Comparison of ENCODE assay signal across 11 cellular contexts in the genomic region with DNA sequence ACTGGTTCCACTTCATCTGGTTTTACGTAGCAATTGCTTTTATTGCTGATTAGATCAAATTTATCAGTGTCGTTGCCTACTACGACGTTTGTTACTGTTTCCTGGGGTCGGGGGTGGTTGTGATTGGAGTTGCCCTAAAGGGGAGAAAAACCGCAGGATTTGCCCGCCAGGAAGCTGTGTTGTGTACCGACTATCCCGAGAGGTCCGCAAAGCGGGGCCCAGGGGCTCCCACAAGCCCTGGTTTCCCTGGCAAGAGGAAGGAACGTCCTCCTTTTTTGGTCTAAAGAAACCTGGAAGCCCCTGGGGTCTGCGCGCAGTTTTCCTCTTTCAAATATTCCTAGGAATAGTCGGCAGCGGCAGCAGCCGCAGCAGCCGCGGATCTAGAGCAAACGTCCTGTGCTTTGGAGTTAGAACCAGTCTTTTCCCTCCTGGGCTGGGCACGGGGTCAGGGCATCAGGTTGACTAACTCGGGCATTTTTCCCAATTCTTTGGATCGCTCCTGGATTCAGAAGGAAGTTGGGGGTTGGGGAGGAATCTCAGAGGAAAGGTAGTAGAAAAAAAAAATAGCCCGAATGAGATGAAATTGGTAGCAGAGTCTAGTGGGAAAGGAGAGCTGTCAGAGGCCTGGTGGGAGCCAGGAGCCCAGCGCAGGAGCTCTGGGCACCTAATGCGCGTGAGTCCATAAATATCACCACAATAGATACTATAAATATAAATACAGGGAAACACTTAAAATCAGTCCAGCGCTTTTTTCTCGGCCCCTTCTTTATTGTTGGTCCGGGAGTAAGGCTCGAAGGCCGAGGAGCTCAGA. TPM values are rescaled to one million over a fixed set of nuclear protein-coding genes. Genes with fewer than 3 reads are reported as not detected.
DNase-seq lines count a peak whose midpoint lies in the region; ATAC-seq and TF ChIP-seq lines count a peak whose summit lies in the region.
"Had no signal": no experiment of that assay in that cellular context is flagged by ENCODE, and none has a peak within 500 bp of the region (broad histone marks: within the 10 kb centered on the region; RNA-seq: fewer than 3 reads in every experiment).

No MANE protein-coding gene starts in this region.

- intact Hi-C loops in activated CD4-positive, alpha-beta T cell treated with anti-CD3 and anti-CD28 coated beads for 36 hours (cut with DNase I, micrococcal nuclease) = loop anchor here (2.0 kb wide), 2 partner anchors 31 to 35 kb away; no protein-coding TSS in a partner anchor
- intact Hi-C loops in mucosa of descending colon (cut with DNase I, micrococcal nuclease) = no loop called here

- WGBS in HUES64 = 2% methylated on average over 29 of the region's 32 CpGs

- CTCF ChIA-PET in activated CD4-positive, alpha-beta T cell treated with anti-CD3 and anti-CD28 coated beads for 36 hours (lab: Charles Lee) = interaction anchor here (1.0 to 4.4 kb wide), 3 partner anchors 34 to 337 kb away, joined by 4 to 34 read pairs (median 19); no protein-coding TSS in a partner anchor

- POLR2A ChIA-PET in activated CD4-positive, alpha-beta T cell treated with anti-CD3 and anti-CD28 coated beads for 36 hours (lab: Charles Lee) = no interaction called here

- no peaks in the 10 kb centered on the region for H3K36me3 Mint-ChIP-seq in activated CD4-positive, alpha-beta T cell treated with anti-CD3 and anti-CD28 coated beads for 36 hours (ENCODE audit: low read depth)
- H3K36me3 Mint-ChIP-seq in endothelial cell (ENCODE audit: low read depth, unreplicated experiment) = peaks cover 24% of the 10 kb centered on the region

- no peaks in the 10 kb centered on the region for H3K9me3 ChIP-seq in HUES64 (ENCODE audit: insufficient read depth, low read depth, low read length)
- H3K9me3 ChIP-seq in mucosa of descending colon = no peaks in the 10 kb centered on the region

- ATAC-seq in activated CD4-positive, alpha-beta T cell treated with anti-CD3 and anti-CD28 coated beads for 36 hours = no peak
- no peak for ATAC-seq in GM21367 (IDR thresholded peaks at IDR 0.05; ENCODE audit: unreplicated experiment)
- ATAC-seq in mucosa of descending colon = no peak

- no peak overlapping the region for H3K4me3 Mint-ChIP-seq in activated CD4-positive, alpha-beta T cell treated with anti-CD3 and anti-CD28 coated beads for 36 hours
- peak overlapping the region; percentile 95 for H3K4me3 Mint-ChIP-seq in endothelial cell (ENCODE audit: unreplicated experiment)

- no peaks in the 10 kb centered on the region for H3K36me3 ChIP-seq in HUES64 (ENCODE audit: insufficient read depth, low read length)
- no peaks in the 10 kb centered on the region for H3K36me3 ChIP-seq in mucosa of descending colon (ENCODE audit: low read depth)

- H3K4me1 Mint-ChIP-seq in activated CD4-positive, alpha-beta T cell treated with anti-CD3 and anti-CD28 coated beads for 36 hours = peaks cover 39% of the 10 kb centered on the region
- peaks cover 57% of the 10 kb centered on the region for H3K4me1 Mint-ChIP-seq in endothelial cell (ENCODE audit: unreplicated experiment)

- no peak overlapping the region for H3K9ac ChIP-seq in HUES64 (ENCODE audit: low read depth, low read length)
- H3K9ac ChIP-seq: parathyroid adenoma had no signal

- peaks cover 100% of the 10 kb centered on the region for H3K27me3 ChIP-seq in HUES64 (ENCODE audit: insufficient read depth, low read length)

- H3K4me1 ChIP-seq in HUES64 (ENCODE audit: insufficient read depth, low read length) (peaks cover 61% of the 10 kb centered on the region), mucosa of descending colon (ENCODE audit: low read depth) (peaks cover 37% of the 10 kb centered on the region)
- H3K4me1 ChIP-seq: parathyroid adenoma had no signal

- H3K27me3 Mint-ChIP-seq in activated CD4-positive, alpha-beta T cell treated with anti-CD3 and anti-CD28 coated beads for 36 hours = peaks cover 73% of the 10 kb centered on the region
- H3K27me3 Mint-ChIP-seq in endothelial cell (ENCODE audit: unreplicated experiment) = peaks cover 23% of the 10 kb centered on the region

- TF ChIP-seq CTCF in endothelial cell (IDR thresholded peaks at IDR 0.05; ENCODE audit: unreplicated experiment) (no peak), mucosa of descending colon (IDR thresholded peaks at IDR 0.05) (no peak)

- H3K9me3 Mint-ChIP-seq in activated CD4-positive, alpha-beta T cell treated with anti-CD3 and anti-CD28 coated beads for 36 hours (ENCODE audit: low read depth) = no peaks in the 10 kb centered on the region
- H3K9me3 Mint-ChIP-seq in endothelial cell (ENCODE audit: unreplicated experiment) = no peaks in the 10 kb centered on the region

- no peak overlapping the region for H3K27ac ChIP-seq in HUES64 (ENCODE audit: low read depth, low read length)
- H3K27ac ChIP-seq: parathyroid adenoma had no signal

- H3K27ac Mint-ChIP-seq in activated CD4-positive, alpha-beta T cell treated with anti-CD3 and anti-CD28 coated beads for 36 hours = peak overlapping the region; percentile 13
- peak overlapping the region; percentile 96 for H3K27ac Mint-ChIP-seq in endothelial cell (ENCODE audit: unreplicated experiment)

- no peak for DNase-seq in activated CD4-positive, alpha-beta T cell treated with anti-CD3 and anti-CD28 coated beads for 36 hours
- no peak for DNase-seq in activated CD4-positive, alpha-beta T cell treated with anti-CD3 and anti-CD28 coated beads, Interleukin-2, amount 50 U/mL, for 4 hours
- DNase-seq in endothelial cell (ENCODE audit: low spot score) (peak; percentile 39), retina (peak; percentile 81), mucosa of descending colon (no peak), foreskin melanocyte (no peak)
- DNase-seq: activated T-cell treated with anti-CD3 and anti-CD28 coated beads, Interleukin-2, amount 50 U/mL, for 1 hour had no signal

- H3K4me3 ChIP-seq in HUES64 (ENCODE audit: low read length) = peak overlapping the region; percentile 42
- no peak overlapping the region for H3K4me3 ChIP-seq in mucosa of descending colon

RNA-seq across cellular contexts. Expression of a gene that starts 4.6 kb away (rescaled TPM):
- not detected for total RNA-seq in activated CD4-positive, alpha-beta T cell treated with anti-CD3 and anti-CD28 coated beads for 36 hours
- polyA plus RNA-seq in HUES64 (2013, experiment 1 of 2) = 0.20 TPM
- polyA plus RNA-seq in HUES64 (2013, experiment 2 of 2) = 0.51 TPM
- total RNA-seq in endothelial cell (ENCODE audit: unreplicated experiment) (26.3 TPM), mucosa of descending colon (not detected)
- polyA plus RNA-seq: AG04450 had no signal

Comparison
In these comparisons a context has a peak if more than half of its experiments do, and no peak if none do; other contexts are left out.
1. DNase-seq: peak in endothelial cell (single experiment) and retina (single experiment); none in activated CD4-positive, alpha-beta T cell treated with anti-CD3 and anti-CD28 coated beads for 36 hours (single experiment), activated CD4-positive, alpha-beta T cell treated with anti-CD3 and anti-CD28 coated beads, Interleukin-2, amount 50 U/mL, for 4 hours (0 of 2), mucosa of descending colon (0 of 3) and foreskin melanocyte (single experiment).
2. RNA of a gene that starts 4.6 kb away (total RNA-seq): 26.3 TPM in endothelial cell (single experiment); not detected in activated CD4-positive, alpha-beta T cell treated with anti-CD3 and anti-CD28 coated beads for 36 hours and not detected in mucosa of descending colon; every median in the first group is over 10 times any median in the second.
3. intact Hi-C loops: an anchor here in activated CD4-positive, alpha-beta T cell treated with anti-CD3 and anti-CD28 coated beads for 36 hours (2.0 kb wide); none called in mucosa of descending colon.